ENCODE assay signal across 1 cellular context in the genomic region with DNA sequence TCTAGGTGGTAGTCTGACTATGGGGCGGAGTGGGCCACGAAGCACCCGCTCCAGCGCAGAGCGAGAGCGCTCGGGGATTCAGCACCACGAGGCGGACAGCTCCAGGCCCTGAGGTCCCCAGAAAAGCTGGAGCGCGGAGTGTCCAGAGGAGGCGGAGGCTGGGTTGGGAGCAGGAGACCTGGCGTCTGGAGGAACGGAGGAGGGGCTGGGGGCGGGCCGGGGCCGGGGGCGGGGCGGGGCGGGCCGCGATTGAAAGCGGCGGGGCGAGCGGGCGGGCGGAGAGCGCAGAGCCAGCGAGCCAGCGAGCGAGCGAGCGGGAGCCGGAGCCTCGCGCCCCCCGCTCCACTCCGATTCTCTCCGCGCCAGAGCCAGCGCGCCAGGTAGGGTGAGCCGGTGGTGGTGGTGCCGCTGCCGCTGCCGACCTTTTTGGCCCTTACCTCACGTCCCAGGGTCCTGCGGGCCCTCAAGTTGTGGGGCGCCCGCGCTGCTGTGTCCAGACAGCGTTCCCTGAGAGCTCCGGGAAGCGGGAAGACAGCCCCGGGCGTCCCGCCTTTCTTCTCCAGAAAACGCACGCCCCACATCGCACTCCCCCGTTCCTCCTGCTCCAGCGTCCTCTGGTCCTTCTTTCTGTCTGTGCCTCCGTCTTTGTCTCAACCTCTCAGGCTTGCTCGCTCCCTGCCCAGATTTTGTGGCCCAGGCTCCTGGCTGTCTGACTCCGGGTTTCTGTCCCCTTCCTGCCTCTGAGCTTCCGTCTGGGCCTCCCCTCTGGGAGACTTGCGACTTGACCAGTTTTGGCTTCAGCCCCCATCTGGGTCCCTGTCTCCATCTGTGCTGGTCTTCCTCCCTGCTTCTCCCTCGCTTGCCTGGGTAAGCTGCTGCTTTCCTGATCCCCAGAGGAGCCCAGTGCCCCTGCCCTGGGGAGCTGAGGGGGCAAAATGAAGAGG.
TF ChIP-seq lines count a peak whose summit lies in the region.

A gene (plus strand): TSS at position 281 of the 944 bp plus-strand sequence. CDS start 1,916 bp downstream, outside the sequence.

TF ChIP-seq in WTC11, 78 proteins besides CTCF, POLR2A, EP300 and RAD21 (continued from another document):
- TF ChIP-seq, protein P1, sequence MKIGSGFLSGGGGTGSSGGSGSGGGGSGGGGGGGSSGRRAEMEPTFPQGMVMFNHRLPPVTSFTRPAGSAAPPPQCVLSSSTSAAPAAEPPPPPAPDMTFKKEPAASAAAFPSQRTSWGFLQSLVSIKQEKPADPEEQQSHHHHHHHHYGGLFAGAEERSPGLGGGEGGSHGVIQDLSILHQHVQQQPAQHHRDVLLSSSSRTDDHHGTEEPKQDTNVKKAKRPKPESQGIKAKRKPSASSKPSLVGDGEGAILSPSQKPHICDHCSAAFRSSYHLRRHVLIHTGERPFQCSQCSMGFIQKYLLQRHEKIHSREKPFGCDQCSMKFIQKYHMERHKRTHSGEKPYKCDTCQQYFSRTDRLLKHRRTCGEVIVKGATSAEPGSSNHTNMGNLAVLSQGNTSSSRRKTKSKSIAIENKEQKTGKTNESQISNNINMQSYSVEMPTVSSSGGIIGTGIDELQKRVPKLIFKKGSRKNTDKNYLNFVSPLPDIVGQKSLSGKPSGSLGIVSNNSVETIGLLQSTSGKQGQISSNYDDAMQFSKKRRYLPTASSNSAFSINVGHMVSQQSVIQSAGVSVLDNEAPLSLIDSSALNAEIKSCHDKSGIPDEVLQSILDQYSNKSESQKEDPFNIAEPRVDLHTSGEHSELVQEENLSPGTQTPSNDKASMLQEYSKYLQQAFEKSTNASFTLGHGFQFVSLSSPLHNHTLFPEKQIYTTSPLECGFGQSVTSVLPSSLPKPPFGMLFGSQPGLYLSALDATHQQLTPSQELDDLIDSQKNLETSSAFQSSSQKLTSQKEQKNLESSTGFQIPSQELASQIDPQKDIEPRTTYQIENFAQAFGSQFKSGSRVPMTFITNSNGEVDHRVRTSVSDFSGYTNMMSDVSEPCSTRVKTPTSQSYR (CRISPR knock-in tag; IDR thresholded peaks at IDR 0.05), result peak; percentile 96
- TF ChIP-seq, protein P2, sequence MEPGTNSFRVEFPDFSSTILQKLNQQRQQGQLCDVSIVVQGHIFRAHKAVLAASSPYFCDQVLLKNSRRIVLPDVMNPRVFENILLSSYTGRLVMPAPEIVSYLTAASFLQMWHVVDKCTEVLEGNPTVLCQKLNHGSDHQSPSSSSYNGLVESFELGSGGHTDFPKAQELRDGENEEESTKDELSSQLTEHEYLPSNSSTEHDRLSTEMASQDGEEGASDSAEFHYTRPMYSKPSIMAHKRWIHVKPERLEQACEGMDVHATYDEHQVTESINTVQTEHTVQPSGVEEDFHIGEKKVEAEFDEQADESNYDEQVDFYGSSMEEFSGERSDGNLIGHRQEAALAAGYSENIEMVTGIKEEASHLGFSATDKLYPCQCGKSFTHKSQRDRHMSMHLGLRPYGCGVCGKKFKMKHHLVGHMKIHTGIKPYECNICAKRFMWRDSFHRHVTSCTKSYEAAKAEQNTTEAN (CRISPR knock-in tag; IDR thresholded peaks at IDR 0.05), result peak; percentile 93; the same call in 1 of the 2 replicates
- TF ChIP-seq NR2C2 (CRISPR knock-in tag; IDR thresholded peaks at IDR 0.05), result peak; percentile 72
- TF ChIP-seq, protein P3, sequence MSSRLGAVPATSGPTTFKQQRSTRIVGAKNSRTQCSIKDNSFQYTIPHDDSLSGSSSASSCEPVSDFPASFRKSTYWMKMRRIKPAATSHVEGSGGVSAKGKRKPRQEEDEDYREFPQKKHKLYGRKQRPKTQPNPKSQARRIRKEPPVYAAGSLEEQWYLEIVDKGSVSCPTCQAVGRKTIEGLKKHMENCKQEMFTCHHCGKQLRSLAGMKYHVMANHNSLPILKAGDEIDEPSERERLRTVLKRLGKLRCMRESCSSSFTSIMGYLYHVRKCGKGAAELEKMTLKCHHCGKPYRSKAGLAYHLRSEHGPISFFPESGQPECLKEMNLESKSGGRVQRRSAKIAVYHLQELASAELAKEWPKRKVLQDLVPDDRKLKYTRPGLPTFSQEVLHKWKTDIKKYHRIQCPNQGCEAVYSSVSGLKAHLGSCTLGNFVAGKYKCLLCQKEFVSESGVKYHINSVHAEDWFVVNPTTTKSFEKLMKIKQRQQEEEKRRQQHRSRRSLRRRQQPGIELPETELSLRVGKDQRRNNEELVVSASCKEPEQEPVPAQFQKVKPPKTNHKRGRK (CRISPR knock-in tag; IDR thresholded peaks at IDR 0.05; ENCODE audit: borderline replicate concordance), result peak; percentile 78; the same call in 1 of the 2 replicates
- TF ChIP-seq RORB (CRISPR knock-in tag; IDR thresholded peaks at IDR 0.05), result no peak
- TF ChIP-seq NR1H2 (CRISPR knock-in tag; IDR thresholded peaks at IDR 0.05), result no peak
- TF ChIP-seq, protein P4, sequence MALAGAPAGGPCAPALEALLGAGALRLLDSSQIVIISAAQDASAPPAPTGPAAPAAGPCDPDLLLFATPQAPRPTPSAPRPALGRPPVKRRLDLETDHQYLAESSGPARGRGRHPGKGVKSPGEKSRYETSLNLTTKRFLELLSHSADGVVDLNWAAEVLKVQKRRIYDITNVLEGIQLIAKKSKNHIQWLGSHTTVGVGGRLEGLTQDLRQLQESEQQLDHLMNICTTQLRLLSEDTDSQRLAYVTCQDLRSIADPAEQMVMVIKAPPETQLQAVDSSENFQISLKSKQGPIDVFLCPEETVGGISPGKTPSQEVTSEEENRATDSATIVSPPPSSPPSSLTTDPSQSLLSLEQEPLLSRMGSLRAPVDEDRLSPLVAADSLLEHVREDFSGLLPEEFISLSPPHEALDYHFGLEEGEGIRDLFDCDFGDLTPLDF (CRISPR knock-in tag; IDR thresholded peaks at IDR 0.05), result peak; percentile 85; the same call in 1 of the 2 replicates
- peak; percentile 98 for TF ChIP-seq SMAD3 (CRISPR knock-in tag; IDR thresholded peaks at IDR 0.05; ENCODE audit: borderline replicate concordance)
- no peak for TF ChIP-seq NFATC4 (CRISPR knock-in tag; IDR thresholded peaks at IDR 0.05)
- TF ChIP-seq SOX15 (CRISPR knock-in tag; IDR thresholded peaks at IDR 0.05), result no peak
- 0 out of 2 replicates have a peak, but pooled peaks have one; percentile 37 for TF ChIP-seq EMX1 (CRISPR knock-in tag; IDR thresholded peaks at IDR 0.05)
- TF ChIP-seq CBFB (CRISPR knock-in tag; IDR thresholded peaks at IDR 0.05; ENCODE audit: low read depth), result no peak
- TF ChIP-seq, protein P5, sequence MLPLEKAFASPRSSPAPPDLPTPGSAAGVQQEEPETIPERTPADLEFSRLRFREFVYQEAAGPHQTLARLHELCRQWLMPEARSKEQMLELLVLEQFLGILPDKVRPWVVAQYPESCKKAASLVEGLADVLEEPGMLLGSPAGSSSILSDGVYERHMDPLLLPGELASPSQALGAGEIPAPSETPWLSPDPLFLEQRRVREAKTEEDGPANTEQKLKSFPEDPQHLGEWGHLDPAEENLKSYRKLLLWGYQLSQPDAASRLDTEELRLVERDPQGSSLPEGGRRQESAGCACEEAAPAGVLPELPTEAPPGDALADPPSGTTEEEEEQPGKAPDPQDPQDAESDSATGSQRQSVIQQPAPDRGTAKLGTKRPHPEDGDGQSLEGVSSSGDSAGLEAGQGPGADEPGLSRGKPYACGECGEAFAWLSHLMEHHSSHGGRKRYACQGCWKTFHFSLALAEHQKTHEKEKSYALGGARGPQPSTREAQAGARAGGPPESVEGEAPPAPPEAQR (CRISPR knock-in tag; IDR thresholded peaks at IDR 0.05), result no peak; the same call in 1 of the 2 replicates
- TF ChIP-seq, protein P6, sequence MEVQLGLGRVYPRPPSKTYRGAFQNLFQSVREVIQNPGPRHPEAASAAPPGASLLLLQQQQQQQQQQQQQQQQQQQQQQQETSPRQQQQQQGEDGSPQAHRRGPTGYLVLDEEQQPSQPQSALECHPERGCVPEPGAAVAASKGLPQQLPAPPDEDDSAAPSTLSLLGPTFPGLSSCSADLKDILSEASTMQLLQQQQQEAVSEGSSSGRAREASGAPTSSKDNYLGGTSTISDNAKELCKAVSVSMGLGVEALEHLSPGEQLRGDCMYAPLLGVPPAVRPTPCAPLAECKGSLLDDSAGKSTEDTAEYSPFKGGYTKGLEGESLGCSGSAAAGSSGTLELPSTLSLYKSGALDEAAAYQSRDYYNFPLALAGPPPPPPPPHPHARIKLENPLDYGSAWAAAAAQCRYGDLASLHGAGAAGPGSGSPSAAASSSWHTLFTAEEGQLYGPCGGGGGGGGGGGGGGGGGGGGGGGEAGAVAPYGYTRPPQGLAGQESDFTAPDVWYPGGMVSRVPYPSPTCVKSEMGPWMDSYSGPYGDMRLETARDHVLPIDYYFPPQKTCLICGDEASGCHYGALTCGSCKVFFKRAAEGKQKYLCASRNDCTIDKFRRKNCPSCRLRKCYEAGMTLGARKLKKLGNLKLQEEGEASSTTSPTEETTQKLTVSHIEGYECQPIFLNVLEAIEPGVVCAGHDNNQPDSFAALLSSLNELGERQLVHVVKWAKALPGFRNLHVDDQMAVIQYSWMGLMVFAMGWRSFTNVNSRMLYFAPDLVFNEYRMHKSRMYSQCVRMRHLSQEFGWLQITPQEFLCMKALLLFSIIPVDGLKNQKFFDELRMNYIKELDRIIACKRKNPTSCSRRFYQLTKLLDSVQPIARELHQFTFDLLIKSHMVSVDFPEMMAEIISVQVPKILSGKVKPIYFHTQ (CRISPR knock-in tag; IDR thresholded peaks at IDR 0.05), result no peak
- TF ChIP-seq, protein P7, sequence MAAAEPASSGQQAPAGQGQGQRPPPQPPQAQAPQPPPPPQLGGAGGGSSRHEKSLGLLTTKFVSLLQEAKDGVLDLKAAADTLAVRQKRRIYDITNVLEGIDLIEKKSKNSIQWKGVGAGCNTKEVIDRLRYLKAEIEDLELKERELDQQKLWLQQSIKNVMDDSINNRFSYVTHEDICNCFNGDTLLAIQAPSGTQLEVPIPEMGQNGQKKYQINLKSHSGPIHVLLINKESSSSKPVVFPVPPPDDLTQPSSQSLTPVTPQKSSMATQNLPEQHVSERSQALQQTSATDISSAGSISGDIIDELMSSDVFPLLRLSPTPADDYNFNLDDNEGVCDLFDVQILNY (CRISPR knock-in tag; IDR thresholded peaks at IDR 0.05), result peak; percentile 84; the same call in 1 of the 2 replicates
- TF ChIP-seq, protein P8, sequence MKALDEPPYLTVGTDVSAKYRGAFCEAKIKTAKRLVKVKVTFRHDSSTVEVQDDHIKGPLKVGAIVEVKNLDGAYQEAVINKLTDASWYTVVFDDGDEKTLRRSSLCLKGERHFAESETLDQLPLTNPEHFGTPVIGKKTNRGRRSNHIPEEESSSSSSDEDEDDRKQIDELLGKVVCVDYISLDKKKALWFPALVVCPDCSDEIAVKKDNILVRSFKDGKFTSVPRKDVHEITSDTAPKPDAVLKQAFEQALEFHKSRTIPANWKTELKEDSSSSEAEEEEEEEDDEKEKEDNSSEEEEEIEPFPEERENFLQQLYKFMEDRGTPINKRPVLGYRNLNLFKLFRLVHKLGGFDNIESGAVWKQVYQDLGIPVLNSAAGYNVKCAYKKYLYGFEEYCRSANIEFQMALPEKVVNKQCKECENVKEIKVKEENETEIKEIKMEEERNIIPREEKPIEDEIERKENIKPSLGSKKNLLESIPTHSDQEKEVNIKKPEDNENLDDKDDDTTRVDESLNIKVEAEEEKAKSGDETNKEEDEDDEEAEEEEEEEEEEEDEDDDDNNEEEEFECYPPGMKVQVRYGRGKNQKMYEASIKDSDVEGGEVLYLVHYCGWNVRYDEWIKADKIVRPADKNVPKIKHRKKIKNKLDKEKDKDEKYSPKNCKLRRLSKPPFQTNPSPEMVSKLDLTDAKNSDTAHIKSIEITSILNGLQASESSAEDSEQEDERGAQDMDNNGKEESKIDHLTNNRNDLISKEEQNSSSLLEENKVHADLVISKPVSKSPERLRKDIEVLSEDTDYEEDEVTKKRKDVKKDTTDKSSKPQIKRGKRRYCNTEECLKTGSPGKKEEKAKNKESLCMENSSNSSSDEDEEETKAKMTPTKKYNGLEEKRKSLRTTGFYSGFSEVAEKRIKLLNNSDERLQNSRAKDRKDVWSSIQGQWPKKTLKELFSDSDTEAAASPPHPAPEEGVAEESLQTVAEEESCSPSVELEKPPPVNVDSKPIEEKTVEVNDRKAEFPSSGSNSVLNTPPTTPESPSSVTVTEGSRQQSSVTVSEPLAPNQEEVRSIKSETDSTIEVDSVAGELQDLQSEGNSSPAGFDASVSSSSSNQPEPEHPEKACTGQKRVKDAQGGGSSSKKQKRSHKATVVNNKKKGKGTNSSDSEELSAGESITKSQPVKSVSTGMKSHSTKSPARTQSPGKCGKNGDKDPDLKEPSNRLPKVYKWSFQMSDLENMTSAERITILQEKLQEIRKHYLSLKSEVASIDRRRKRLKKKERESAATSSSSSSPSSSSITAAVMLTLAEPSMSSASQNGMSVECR (CRISPR knock-in tag; IDR thresholded peaks at IDR 0.05; ENCODE audit: borderline replicate concordance), result peak; percentile 93
- peak; percentile 98 for TF ChIP-seq FOXP1 (CRISPR knock-in tag; IDR thresholded peaks at IDR 0.05; ENCODE audit: borderline replicate concordance)
- no peak for TF ChIP-seq ZNF423 (CRISPR knock-in tag; IDR thresholded peaks at IDR 0.05)
- TF ChIP-seq, protein P9, sequence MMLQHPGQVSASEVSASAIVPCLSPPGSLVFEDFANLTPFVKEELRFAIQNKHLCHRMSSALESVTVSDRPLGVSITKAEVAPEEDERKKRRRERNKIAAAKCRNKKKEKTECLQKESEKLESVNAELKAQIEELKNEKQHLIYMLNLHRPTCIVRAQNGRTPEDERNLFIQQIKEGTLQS (CRISPR knock-in tag; conservative IDR thresholded peaks at IDR 0.05), result 0 out of 2 replicates have a peak, but pooled peaks have one; percentile 30
- no peak for TF ChIP-seq ZNF396 (CRISPR knock-in tag; IDR thresholded peaks at IDR 0.05; ENCODE audit: borderline replicate concordance)
- TF ChIP-seq CREB1 (CRISPR knock-in tag; IDR thresholded peaks at IDR 0.05), result peak; percentile 93
- TF ChIP-seq, protein P10, sequence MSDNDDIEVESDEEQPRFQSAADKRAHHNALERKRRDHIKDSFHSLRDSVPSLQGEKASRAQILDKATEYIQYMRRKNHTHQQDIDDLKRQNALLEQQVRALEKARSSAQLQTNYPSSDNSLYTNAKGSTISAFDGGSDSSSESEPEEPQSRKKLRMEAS (CRISPR knock-in tag; IDR thresholded peaks at IDR 0.05), result peak; percentile 40; the same call in 1 of the 2 replicates
